ENCODE assay signal across 8 cellular contexts in the genomic region with DNA sequence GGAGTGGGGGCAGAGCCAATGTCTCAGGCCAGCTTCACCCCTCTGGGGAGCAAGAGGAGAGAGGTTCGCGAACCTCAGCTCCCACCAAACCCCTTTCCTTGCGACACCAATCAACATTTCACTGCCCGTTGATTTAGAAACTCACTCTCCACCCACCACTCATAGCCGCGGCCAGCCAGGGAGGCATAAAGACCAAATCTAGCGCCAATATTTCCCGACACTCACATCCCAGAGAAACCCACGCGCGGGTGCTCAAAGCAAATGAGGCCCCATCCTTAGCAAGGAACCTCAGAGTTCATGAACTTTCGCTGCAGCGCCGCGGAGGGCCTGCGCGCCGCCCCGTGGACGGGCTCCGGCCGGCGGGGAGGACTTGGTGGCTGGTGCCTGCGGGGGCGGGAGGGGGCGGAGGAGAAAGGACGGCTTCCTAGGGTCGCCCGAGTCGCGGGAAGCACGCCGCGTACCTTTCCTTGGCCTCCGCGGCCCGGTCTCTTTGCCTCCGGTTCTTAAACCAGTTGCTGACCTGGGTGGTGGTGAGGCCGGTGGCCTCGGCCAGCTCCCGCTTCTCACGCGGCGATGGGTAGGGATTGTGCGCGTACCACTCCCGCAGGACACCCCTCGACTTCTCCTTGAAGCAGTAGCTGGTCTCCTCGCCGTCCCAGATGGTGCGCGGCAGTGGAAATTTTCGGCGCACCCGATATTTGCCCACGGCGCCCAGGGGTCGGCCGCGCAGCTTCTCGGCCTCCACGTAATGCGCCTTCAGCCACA. TPM values are rescaled to one million over a fixed set of nuclear protein-coding genes. Genes with fewer than 3 reads are reported as not detected.
DNase-seq lines count a peak whose midpoint lies in the region; ATAC-seq and TF ChIP-seq lines count a peak whose summit lies in the region.

No MANE protein-coding gene starts in this region.

- peak overlapping the region; percentile 49 for H3K4me3 ChIP-seq in HUES64 (ENCODE audit: low read length)

- no peaks in the 10 kb centered on the region for H3K36me3 ChIP-seq in HUES64 (ENCODE audit: insufficient read depth, low read length)

- intact Hi-C loops in CD4-positive, alpha-beta T cell (cut with DNase I, micrococcal nuclease), result no loop called here

- CTCF ChIA-PET in CD4-positive, alpha-beta T cell (lab: Charles Lee), result no interaction called here

- peaks cover 100% of the 10 kb centered on the region for H3K27me3 ChIP-seq in CD4-positive, alpha-beta T cell (ENCODE audit: control insufficient read depth, insufficient read depth, low read length)
- peaks cover 100% of the 10 kb centered on the region for H3K27me3 ChIP-seq in HUES64 (ENCODE audit: insufficient read depth, low read length)

- H3K9me3 Mint-ChIP-seq in CD4-positive, alpha-beta T cell, result no peaks in the 10 kb centered on the region
- H3K9me3 Mint-ChIP-seq in central memory CD8-positive, alpha-beta T cell, result no peaks in the 10 kb centered on the region
- H3K9me3 Mint-ChIP-seq in naive B cell, result peaks cover 4 to 59% (median 42%) of the 10 kb centered on the region in 7 donors

- no peak for TF ChIP-seq CTCF in CD4-positive, alpha-beta T cell (IDR thresholded peaks at IDR 0.05)

- whole genome bisulfite sequencing in HUES64, result 1% methylated on average over 63 of the region's 63 CpGs

- H3K9ac ChIP-seq in HUES64 (ENCODE audit: low read depth, low read length), result no peak overlapping the region

- POLR2A ChIA-PET in CD4-positive, alpha-beta T cell (lab: Charles Lee), result no interaction called here

- peaks cover 88% of the 10 kb centered on the region for H3K27me3 Mint-ChIP-seq in CD4-positive, alpha-beta T cell
- H3K27me3 Mint-ChIP-seq in central memory CD8-positive, alpha-beta T cell, result peaks cover 99% of the 10 kb centered on the region
- H3K27me3 Mint-ChIP-seq in naive B cell, result peaks cover 75 to 93% (median 76%) of the 10 kb centered on the region in 3 donors

- peaks cover 55% of the 10 kb centered on the region for H3K4me1 Mint-ChIP-seq in CD4-positive, alpha-beta T cell (ENCODE audit: low read depth)
- peaks cover 22% of the 10 kb centered on the region for H3K4me1 Mint-ChIP-seq in central memory CD8-positive, alpha-beta T cell
- peaks cover 17 to 44% (median 23%) of the 10 kb centered on the region in 3 donors for H3K4me1 Mint-ChIP-seq in naive B cell

- no peak overlapping the region for H3K27ac Mint-ChIP-seq in CD4-positive, alpha-beta T cell
- no peak overlapping the region for H3K27ac Mint-ChIP-seq in central memory CD8-positive, alpha-beta T cell (ENCODE audit: low read depth)
- peak overlapping the region in 4 of 6 donors; percentile 6 to 85 (median 66) for H3K27ac Mint-ChIP-seq in naive B cell

- ATAC-seq in CD4-positive, alpha-beta T cell (ENCODE audit: poor library complexity), result no peak
- no peak for ATAC-seq in central memory CD8-positive, alpha-beta T cell (replicated peaks; ENCODE audit: extremely low read depth, poor library complexity, severe bottlenecking)
- ATAC-seq in naive B cell (ENCODE audit: low read depth in 2 of 2), result no peak
- ATAC-seq in HG02571 (IDR thresholded peaks at IDR 0.05; ENCODE audit: unreplicated experiment), result no peak
- no peak for ATAC-seq in GM19467 (IDR thresholded peaks at IDR 0.05; ENCODE audit: unreplicated experiment)

- H3K4me3 Mint-ChIP-seq in CD4-positive, alpha-beta T cell, result peak overlapping the region; percentile 59
- peak overlapping the region; percentile 66 for H3K4me3 Mint-ChIP-seq in central memory CD8-positive, alpha-beta T cell
- peak overlapping the region; percentile 55 to 88 (median 78) for H3K4me3 Mint-ChIP-seq in naive B cell

- H3K27ac ChIP-seq in CD4-positive, alpha-beta T cell (ENCODE audit: low read depth, low read length), result no peak overlapping the region
- no peak overlapping the region for H3K27ac ChIP-seq in HUES64 (ENCODE audit: low read depth, low read length)

- H3K9me3 ChIP-seq in CD4-positive, alpha-beta T cell (ENCODE audit: control insufficient read depth, low read length), result no peaks in the 10 kb centered on the region
- no peaks in the 10 kb centered on the region for H3K9me3 ChIP-seq in HUES64 (ENCODE audit: insufficient read depth, low read depth, low read length)

- H3K36me3 Mint-ChIP-seq in CD4-positive, alpha-beta T cell (ENCODE audit: low read depth), result no peaks in the 10 kb centered on the region
- H3K36me3 Mint-ChIP-seq in central memory CD8-positive, alpha-beta T cell (ENCODE audit: insufficient read depth), result peaks cover 2% of the 10 kb centered on the region
- H3K36me3 Mint-ChIP-seq in naive B cell, result peaks cover under 1 to 10% of the 10 kb centered on the region in 2 donors

- H3K4me1 ChIP-seq in HUES64 (ENCODE audit: insufficient read depth, low read length), result peaks cover 65% of the 10 kb centered on the region

- DNase-seq in CD4-positive, alpha-beta T cell, result no peak
- no peak for DNase-seq in central memory CD8-positive, alpha-beta T cell (ENCODE audit: low spot score in 2 of 2)
- no peak for DNase-seq in naive B cell
- DNase-seq in central memory CD4-positive, alpha-beta T cell, result no peak
- no peak for DNase-seq in NCI-H2081 treated with DMSO at 0.1 percent for 48 hours (lab: John Stamatoyannopoulos, UW)

RNA-seq across cellular contexts. Expression of gene SIX1, which starts 0.9 kb away (rescaled TPM):
- not detected for total RNA-seq in CD4-positive, alpha-beta T cell
- 2.0 TPM for polyA plus RNA-seq in HUES64 (2013, experiment 1 of 2)
- polyA plus RNA-seq in HUES64 (2013, experiment 2 of 2), result 2.7 TPM
- not detected for polyA plus RNA-seq in naive B cell (ENCODE audit: low read depth in 6 of 6)

Comparison
In these comparisons a context has a peak if more than half of its experiments do, and no peak if none do; other contexts are left out.
1. H3K27ac Mint-ChIP-seq: peak in naive B cell (4 of 6); none in CD4-positive, alpha-beta T cell (single experiment) and central memory CD8-positive, alpha-beta T cell (single experiment).
2. Peak in every context shown above with its lines, with median percentiles within 50 percentile points of each other: H3K4me3 Mint-ChIP-seq.